In the genomic region with DNA sequence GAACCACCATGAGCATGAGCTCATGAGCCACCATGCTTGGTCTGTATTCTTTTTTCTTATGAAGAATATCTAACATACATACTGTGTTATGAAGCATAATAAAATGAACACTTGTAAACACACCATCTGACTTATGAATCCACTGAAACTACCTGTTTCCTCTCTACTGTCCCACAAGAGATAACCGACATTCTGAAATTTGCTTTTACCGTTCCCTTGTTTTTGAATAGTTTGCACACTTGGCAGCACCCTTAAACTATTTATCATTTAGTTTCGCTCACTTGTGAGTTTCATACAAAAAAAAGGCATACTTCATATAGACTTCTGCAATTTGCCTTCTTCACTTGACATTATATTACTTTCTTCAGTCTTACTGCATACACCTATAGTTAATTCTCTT, we compare ENCODE assay signal across 13 cellular contexts. TPM values are rescaled to one million over a fixed set of nuclear protein-coding genes. Genes with fewer than 3 reads are reported as not detected.
DNase-seq lines count a peak whose midpoint lies in the region; ATAC-seq and TF ChIP-seq lines count a peak whose summit lies in the region.
"Had no signal": no experiment of that assay in that cellular context is flagged by ENCODE, and none has a peak within 500 bp of the region (broad histone marks: within the 10 kb centered on the region; RNA-seq: fewer than 3 reads in every experiment).

No MANE protein-coding gene starts in this region.

- H3K9me3 Mint-ChIP-seq in progenitor cell of endocrine pancreas (ENCODE audit: low read depth): no peaks in the 10 kb centered on the region

- H3K4me1 Mint-ChIP-seq in progenitor cell of endocrine pancreas (ENCODE audit: low read depth): no peaks in the 10 kb centered on the region

- peaks cover 29% of the 10 kb centered on the region for H3K36me3 Mint-ChIP-seq in progenitor cell of endocrine pancreas (ENCODE audit: insufficient read depth)

- peak; percentile 96 for ATAC-seq in HG02798 (IDR thresholded peaks at IDR 0.05; ENCODE audit: poor library complexity, unreplicated experiment)
- ATAC-seq in HG03571 (IDR thresholded peaks at IDR 0.05; ENCODE audit: unreplicated experiment): peak; percentile 98

- H3K27ac Mint-ChIP-seq in progenitor cell of endocrine pancreas: no peak overlapping the region

- H3K4me3 Mint-ChIP-seq in progenitor cell of endocrine pancreas (ENCODE audit: low read depth): no peak overlapping the region

- no peaks in the 10 kb centered on the region for H3K27me3 Mint-ChIP-seq in progenitor cell of endocrine pancreas

- TF ChIP-seq CTCF in GM10266 (IDR thresholded peaks at IDR 0.05; ENCODE audit: control insufficient read depth, insufficient read depth, low read depth, missing control alignments) (no peak), progenitor cell of endocrine pancreas (IDR thresholded peaks at IDR 0.05; ENCODE audit: unreplicated experiment) (no peak)

- DNase-seq in GM10266 (ENCODE audit: extremely low spot score) (peak; percentile 41), GM19240 (ENCODE audit: insufficient read length, low spot score) (peak; percentile 12), progenitor cell of endocrine pancreas (ENCODE audit: low spot score, unreplicated experiment) (no peak), UCSD-AML1 (lab: John Stamatoyannopoulos, UW; ENCODE audit: unreplicated experiment) (no peak), NCI-H345 treated with DMSO at 0.1 percent for 48 hours (lab: John Stamatoyannopoulos, UW; ENCODE audit: unreplicated experiment) (no peak)
- DNase-seq in effector CD4-positive, alpha-beta T cell: no peak
- DNase-seq: foreskin melanocyte, H7, NCI-H1694, SJCRH30, thyroid gland had no signal

RNA-seq across cellular contexts. Expression of a gene that starts 8.9 kb away (rescaled TPM):
- total RNA-seq in progenitor cell of endocrine pancreas: 180 and 185 TPM in 2 replicates

RNA-seq across cellular contexts. Expression of a gene that starts 29.8 kb away (rescaled TPM):
- 24.1 and 28.6 TPM in 2 replicates for total RNA-seq in progenitor cell of endocrine pancreas

Comparison
In these comparisons a context has a peak if more than half of its experiments do, and no peak if none do; other contexts are left out.
1. DNase-seq: peak in GM10266 (single experiment) and GM19240 (single experiment); none in progenitor cell of endocrine pancreas (single experiment), UCSD-AML1 (single experiment), NCI-H345 treated with DMSO at 0.1 percent for 48 hours (single experiment) and effector CD4-positive, alpha-beta T cell (single experiment).